24 cellular contexts compared by ENCODE assay signal in genomic region chr3:29644261-29644660, GRCh38.
A peak's percentile ranks its signal among the peaks of the same experiment; 100 is the strongest.
DNase-seq lines count a peak whose midpoint lies in the region; ATAC-seq and TF ChIP-seq lines count a peak whose summit lies in the region.
"Had no signal": no experiment of that assay in that cellular context is flagged by ENCODE, and none has a peak within 500 bp of the region (broad histone marks: within the 10 kb centered on the region; RNA-seq: fewer than 3 reads in every experiment).

No MANE protein-coding gene starts in this region.

- H3K4me3 ChIP-seq in heart left ventricle = no peak overlapping the region
- H3K4me3 ChIP-seq in tibial nerve = no peak overlapping the region
- no peak overlapping the region for H3K4me3 ChIP-seq in right lobe of liver
- H3K4me3 ChIP-seq: BLaER1, PC-9, SJSA1, tibial artery had no signal

- H3K4me1 ChIP-seq in heart left ventricle (peaks cover 0 to 53% (median 24%) of the 10 kb centered on the region in 12 donors), tibial nerve (peaks cover 0 to 80% (median 25%) of the 10 kb centered on the region in 4 donors), right lobe of liver (no peaks in the 10 kb centered on the region)
- H3K4me1 ChIP-seq: parathyroid adenoma had no signal

- TF ChIP-seq CTCF in heart left ventricle (IDR thresholded peaks at IDR 0.05) = no peak
- TF ChIP-seq CTCF in tibial nerve (IDR thresholded peaks at IDR 0.05) = no peak
- TF ChIP-seq CTCF in right lobe of liver (IDR thresholded peaks at IDR 0.05) = no peak

- TF ChIP-seq EP300 in tibial nerve (IDR thresholded peaks at IDR 0.05) = no peak

- ATAC-seq in SK-N-SH treated with all-trans-retinoic acid at 6 μM for 48 hours (peak; percentile 58), heart left ventricle (peak in 3 of 4 donors; percentile 41 to 70 (median 67)), right lobe of liver (no peak), GM18505 (IDR thresholded peaks at IDR 0.05; ENCODE audit: unreplicated experiment) (no peak)
- ATAC-seq: activated naive CD8-positive, alpha-beta T cell treated with anti-CD3 and anti-CD28 coated beads, Interleukin-2, amount 50 U/mL, for 24 hours; natural killer cell had no signal

- H3K36me3 ChIP-seq in heart left ventricle = no peaks in the 10 kb centered on the region
- no peaks in the 10 kb centered on the region for H3K36me3 ChIP-seq in tibial nerve
- no peaks in the 10 kb centered on the region for H3K36me3 ChIP-seq in right lobe of liver
- H3K36me3 ChIP-seq: BLaER1, SJSA1, tibial artery had no signal

- no peaks in the 10 kb centered on the region for H3K27me3 ChIP-seq in heart left ventricle
- no peaks in the 10 kb centered on the region for H3K27me3 ChIP-seq in tibial nerve
- no peaks in the 10 kb centered on the region for H3K27me3 ChIP-seq in right lobe of liver
- H3K27me3 ChIP-seq: BLaER1, SJSA1, tibial artery had no signal

- H3K9me3 ChIP-seq in heart left ventricle (no peaks in the 10 kb centered on the region), tibial nerve (no peaks in the 10 kb centered on the region), right lobe of liver (no peaks in the 10 kb centered on the region)
- H3K9me3 ChIP-seq: BLaER1, SJSA1, tibial artery had no signal

- peak; percentile 36 for DNase-seq in GM04504 (ENCODE audit: low read depth)
- DNase-seq in heart left ventricle = peak in 1 of 5 donors; percentile 29
- DNase-seq in tibial nerve (ENCODE audit: low spot score in 2 of 2) = no peak
- DNase-seq in right lobe of liver = no peak
- DNase-seq in retina = no peak
- DNase-seq: activated CD4-positive, alpha-beta T cell treated with anti-CD3 and anti-CD28 coated beads, Interleukin-2, amount 50 U/mL, for 1 hour; activated effector memory CD4-positive, alpha-beta T cell treated with anti-CD3 and anti-CD28 coated beads, Interleukin-2, amount 50 U/mL, for 16 hours; activated naive CD8-positive, alpha-beta T cell treated with anti-CD3 and anti-CD28 coated beads, Interleukin-2, amount 50 U/mL, for 24 hours; mesendoderm; natural killer cell; NCI-H187 treated with DMSO at 0.1 percent for 48 hours; NCI-H2227 treated with DMSO at 0.1 percent for 48 hours; NCI-H774; PC-9; stimulated activated CD4-positive, alpha-beta T cell treated with anti-CD3 and anti-CD28 coated beads, Interleukin-2, amount 100 ng/mL, for 24 hours; stimulated activated naive CD4-positive, alpha-beta T cell; T-helper 2 cell; tibial artery had no signal

- 53 to 66% (median 62%) methylated on average over 6 of the region's 6 CpGs for WGBS in heart left ventricle, 4 donors
- 42% methylated on average over 6 of the region's 6 CpGs for WGBS in tibial nerve, 2 donors
- WGBS in right lobe of liver (ENCODE audit: insufficient coverage, low coverage, low lambda C conversion rate, missing lambda C conversion rate) = 66% methylated on average over 6 of the region's 6 CpGs

- TF ChIP-seq POLR2A in heart left ventricle (IDR thresholded peaks at IDR 0.05) = no peak
- no peak for TF ChIP-seq POLR2A in tibial nerve (IDR thresholded peaks at IDR 0.05)
- no peak for TF ChIP-seq POLR2A in right lobe of liver (IDR thresholded peaks at IDR 0.05)
- no peak for TF ChIP-seq POLR2A in GM18505 (IDR thresholded peaks at IDR 0.05; ENCODE audit: borderline replicate concordance, extremely low read depth, insufficient read depth, insufficient read length)

- intact Hi-C loops in heart left ventricle (cut with DNase I) (loop anchor here in 3 of 10 donors (5.0 to 10.0 kb wide), 5 partner anchors 38 to 362 kb away; partner anchors contain the start of gene RBMS3 (in 2 of the 3)), right lobe of liver (cut with DNase I) (no loop called here)

- H3K27ac ChIP-seq in heart left ventricle (peak overlapping the region in 6 of 12 donors; percentile 2 to 92 (median 78)), tibial nerve (peak overlapping the region in 3 of 4 donors; percentile 2 to 40 (median 11)), right lobe of liver (no peak overlapping the region)
- H3K27ac ChIP-seq: BLaER1, KMS-11, parathyroid adenoma, PC-9, SJSA1, tibial artery had no signal

TF ChIP-seq in SK-N-SH treated with all-trans-retinoic acid at 6 μM for 48 hours, 23 proteins besides CTCF, POLR2A, EP300 and RAD21 (continues in another document):
- TF ChIP-seq RARB (CRISPR knock-in tag; IDR thresholded peaks at IDR 0.05) (no peak), CSRNP3 (CRISPR knock-in tag; IDR thresholded peaks at IDR 0.05) (no peak), ZNF565 (CRISPR knock-in tag; conservative IDR thresholded peaks at IDR 0.05; ENCODE audit: low read depth) (no peak), CSDC2 (CRISPR knock-in tag; IDR thresholded peaks at IDR 0.05) (0 out of 2 replicates have a peak, but pooled peaks have one; percentile 37), GLIS3 (CRISPR knock-in tag; IDR thresholded peaks at IDR 0.05) (no peak), ZFP30 (CRISPR knock-in tag; IDR thresholded peaks at IDR 0.05) (no peak), PPARA (CRISPR knock-in tag; IDR thresholded peaks at IDR 0.05; ENCODE audit: borderline replicate concordance) (no peak), BACH2 (CRISPR knock-in tag; IDR thresholded peaks at IDR 0.05; ENCODE audit: borderline replicate concordance) (no peak), ISL1 (CRISPR knock-in tag; IDR thresholded peaks at IDR 0.05) (peak; percentile 22; the same call in 1 of the 2 replicates), SNAI2 (CRISPR knock-in tag; IDR thresholded peaks at IDR 0.05) (no peak; the same call in 1 of the 2 replicates), TSHZ2 (CRISPR knock-in tag; IDR thresholded peaks at IDR 0.05) (no peak), TCF4 (CRISPR knock-in tag; IDR thresholded peaks at IDR 0.05; ENCODE audit: borderline replicate concordance) (0 out of 2 replicates have a peak, but pooled peaks have one; percentile 56), ARNTL (CRISPR knock-in tag; IDR thresholded peaks at IDR 0.05; ENCODE audit: borderline replicate concordance, low read depth) (no peak), ZC3H10 (CRISPR knock-in tag; IDR thresholded peaks at IDR 0.05) (no peak), ZNF70 (CRISPR knock-in tag; IDR thresholded peaks at IDR 0.05) (no peak), OSR1 (CRISPR knock-in tag; IDR thresholded peaks at IDR 0.05) (no peak), PATZ1 (CRISPR knock-in tag; IDR thresholded peaks at IDR 0.05; ENCODE audit: borderline replicate concordance) (no peak)

Comparison
In these comparisons a context has a peak if more than half of its experiments do, and no peak if none do; other contexts are left out.
1. ATAC-seq: peak in SK-N-SH treated with all-trans-retinoic acid at 6 μM for 48 hours (single experiment) and heart left ventricle (3 of 4); none in right lobe of liver (0 of 4) and GM18505 (single experiment).
2. H3K27ac ChIP-seq: peak in tibial nerve (3 of 4); none in right lobe of liver (0 of 3).